8 cellular contexts compared by ENCODE assay signal in the genomic region with DNA sequence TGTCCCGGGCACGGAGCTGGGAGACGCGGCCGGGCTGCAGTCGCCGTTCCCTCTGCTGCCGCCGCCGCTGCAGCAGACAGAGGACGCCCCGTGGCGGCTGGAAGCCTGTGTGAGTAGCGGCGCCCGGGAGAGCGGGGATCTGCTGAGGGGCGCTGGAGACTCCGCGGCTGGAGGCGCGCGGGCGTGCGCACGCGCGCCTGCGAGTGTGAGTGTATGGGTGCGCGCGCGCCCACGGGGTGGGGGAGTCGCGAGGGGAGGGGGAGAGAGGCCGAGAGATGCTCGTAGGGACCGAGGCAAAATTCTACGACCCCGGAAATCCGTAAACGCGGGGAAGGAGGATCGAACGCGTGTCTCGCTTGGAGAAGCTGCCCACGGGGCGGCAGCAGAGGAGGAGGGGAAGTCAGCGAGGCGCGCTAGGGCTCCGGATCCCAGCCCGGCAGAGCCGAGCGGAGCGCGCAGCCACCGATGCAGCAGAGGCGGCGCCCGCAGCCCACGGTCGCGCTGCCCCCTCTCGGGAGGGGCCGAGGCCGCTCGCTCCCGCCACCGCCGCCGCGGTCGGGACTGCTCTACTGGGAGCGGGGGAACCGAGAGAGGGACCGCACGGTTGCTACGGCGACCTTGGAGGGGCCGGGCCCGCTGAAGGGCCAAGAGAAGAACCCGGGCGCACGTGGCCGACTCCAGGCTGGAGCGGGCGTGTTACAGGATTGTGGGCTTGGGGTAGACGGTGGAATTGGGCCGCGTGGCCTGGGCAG. TPM values are rescaled to one million over a fixed set of nuclear protein-coding genes. Genes with fewer than 3 reads are reported as not detected.
DNase-seq lines count a peak whose midpoint lies in the region; ATAC-seq and TF ChIP-seq lines count a peak whose summit lies in the region.

A gene (minus strand): TSS at position 207 of the 752 bp plus-strand sequence.

- H3K27ac Mint-ChIP-seq in activated CD4-positive, alpha-beta memory T cell treated with anti-CD3 and anti-CD28 coated beads for 36 hours, result no peak within 1 kb of the TSS

- H3K4me1 Mint-ChIP-seq in activated CD4-positive, alpha-beta memory T cell treated with anti-CD3 and anti-CD28 coated beads for 36 hours (ENCODE audit: low read depth), result peaks cover 13% of the 10 kb centered on the region

- peak; percentile 12 for TF ChIP-seq CTCF in AG09309 (IDR thresholded peaks at IDR 0.05; ENCODE audit: control insufficient read depth, insufficient read depth, low read depth, low read length, missing control alignments)
- TF ChIP-seq CTCF in GM12875 (IDR thresholded peaks at IDR 0.05; ENCODE audit: borderline replicate concordance, insufficient read depth, low read depth, low read length), result no peak

- POLR2A ChIA-PET in activated CD4-positive, alpha-beta memory T cell treated with anti-CD3 and anti-CD28 coated beads for 36 hours (lab: Charles Lee), result interaction anchor here (1.2 kb wide), 1 partner anchor 9 kb away, joined by 4 read pairs; no protein-coding TSS in a partner anchor

- H3K27me3 Mint-ChIP-seq in activated CD4-positive, alpha-beta memory T cell treated with anti-CD3 and anti-CD28 coated beads for 36 hours, result peaks cover 37% of the 10 kb centered on the region

- ATAC-seq in esophagus mucosa, result peak; percentile 47

- peak within 1 kb of the TSS; percentile 78 for H3K27ac ChIP-seq in temporal lobe (ENCODE audit: low read depth, low read length)

- CTCF ChIA-PET in activated CD4-positive, alpha-beta memory T cell treated with anti-CD3 and anti-CD28 coated beads for 36 hours (lab: Charles Lee), result interaction anchor here (1.2 kb wide), 2 partner anchors 16 to 384 kb away, joined by 3 read pairs; no protein-coding TSS in a partner anchor

- DNase-seq in AG09309 (ENCODE audit: low read depth) (no peak), NCI-H128 (lab: John Stamatoyannopoulos, UW; ENCODE audit: unreplicated experiment) (peak; percentile 52), midbrain (lab: John Stamatoyannopoulos, UW) (peak; percentile 93), OCI-M1 (lab: John Stamatoyannopoulos, UW) (no peak)
- DNase-seq in activated CD4-positive, alpha-beta memory T cell treated with anti-CD3 and anti-CD28 coated beads for 36 hours, result peak; percentile 46

- no peaks in the 10 kb centered on the region for H3K9me3 Mint-ChIP-seq in activated CD4-positive, alpha-beta memory T cell treated with anti-CD3 and anti-CD28 coated beads for 36 hours

- no peaks in the 10 kb centered on the region for H3K36me3 Mint-ChIP-seq in activated CD4-positive, alpha-beta memory T cell treated with anti-CD3 and anti-CD28 coated beads for 36 hours

- peak within 1 kb of the TSS; percentile 75 for H3K4me3 Mint-ChIP-seq in activated CD4-positive, alpha-beta memory T cell treated with anti-CD3 and anti-CD28 coated beads for 36 hours

- intact Hi-C loops in activated CD4-positive, alpha-beta memory T cell treated with anti-CD3 and anti-CD28 coated beads for 36 hours (cut with micrococcal nuclease), result loop anchor here (10.0 kb wide), 1 partner anchor 122 kb away; no protein-coding TSS in a partner anchor

- H3K4me3 ChIP-seq in AG09309 (ENCODE audit: control insufficient read depth, low read depth, low read length) (peak within 1 kb of the TSS; percentile 63), GM12875 (ENCODE audit: low read depth, low read length) (peak within 1 kb of the TSS; percentile 72)

RNA-seq across cellular contexts. Expression of the gene that starts here (rescaled TPM):
- under 1 TPM; 0.44 to 0.45 TPM for total RNA-seq in activated CD4-positive, alpha-beta memory T cell treated with anti-CD3 and anti-CD28 coated beads for 36 hours
- total RNA-seq in esophagus mucosa (0.12 TPM), temporal lobe (29.7 TPM)

Comparison
In these comparisons a context has a peak if more than half of its experiments do, and no peak if none do; other contexts are left out.
1. RNA of the gene that starts here (total RNA-seq): 29.7 TPM in temporal lobe (single experiment); 0.44 to 0.45 TPM in activated CD4-positive, alpha-beta memory T cell treated with anti-CD3 and anti-CD28 coated beads for 36 hours and 0.12 TPM in esophagus mucosa (single experiment); every median in the first group is over 10 times any median in the second.
2. Peak in DNase-seq in activated CD4-positive, alpha-beta memory T cell treated with anti-CD3 and anti-CD28 coated beads for 36 hours; RNA of the gene not detected or under 1 TPM.
3. Peak in ATAC-seq in esophagus mucosa; RNA of the gene not detected or under 1 TPM.
4. DNase-seq: peak in NCI-H128 (single experiment) and midbrain (single experiment); none in AG09309 (single experiment) and OCI-M1 (single experiment).